Comparison of ENCODE assay signal across 11 cellular contexts in genomic region chrX:44945736-44946135, GRCh38.
DNase-seq lines count a peak whose midpoint lies in the region; ATAC-seq and TF ChIP-seq lines count a peak whose summit lies in the region.
"Had no signal": no experiment of that assay in that cellular context is flagged by ENCODE, and none has a peak within 500 bp of the region (broad histone marks: within the 10 kb centered on the region; RNA-seq: fewer than 3 reads in every experiment).

No MANE protein-coding gene starts in this region.

- TF ChIP-seq POLR2A in HCT116 (IDR thresholded peaks at IDR 0.05; ENCODE audit: borderline replicate concordance, extremely low read depth, insufficient read depth, insufficient read length), result no peak

- peaks cover 0 to 4% of the 10 kb centered on the region in 2 experiments; a peak in 1 of 4 replicates for H3K9me3 ChIP-seq in HCT116 (ENCODE audit: control insufficient read depth in 1 of 2, insufficient read depth in 1 of 2, low read depth in 1 of 2, low read length in 2 of 2)
- H3K9me3 ChIP-seq in WERI-Rb-1 (ENCODE audit: severe bottlenecking), result peaks cover 2% of the 10 kb centered on the region

- BruUV-seq in HCT116 (replicated peaks; lab: Mats Ljungman, UMichigan), result no TSS peak

- peak; percentile 79 to 83 for ATAC-seq in activated CD4-positive, CD25-positive, alpha-beta regulatory T cell treated with anti-CD3 and anti-CD28 coated beads, Interleukin-2, amount 50 U/mL, for 24 hours
- ATAC-seq in HCT116 (no peak), left lobe of liver (peak; percentile 66), GM19351 (IDR thresholded peaks at IDR 0.05; ENCODE audit: unreplicated experiment) (no peak), HG03159 (IDR thresholded peaks at IDR 0.05; ENCODE audit: unreplicated experiment) (no peak)
- ATAC-seq: gastroesophageal sphincter had no signal

- POLR2A ChIA-PET in HCT116 (lab: Charles Lee), result no interaction called here

- H2AFZ ChIP-seq in HCT116 (ENCODE audit: low read depth, low read length, poor library complexity, severe bottlenecking), result no peak overlapping the region

- intact Hi-C loops in HCT116 (cut with micrococcal nuclease), result no loop called here

- RAD21 ChIA-PET in HCT116 (lab: Charles Lee; ENCODE audit: low non-redundant PET in 1 of 2, low total read pairs in 2 of 2, uncharacterized antibody in 2 of 2, unreplicated experiment in 2 of 2), result interaction anchor here in 1 of 2 experiments (0.6 kb wide), 1 partner anchor 268 kb away, joined by 3 read pairs; no protein-coding TSS in a partner anchor

- H3K9ac ChIP-seq in HCT116 (ENCODE audit: low read length), result no peak overlapping the region

- no peak overlapping the region for H3K4me2 ChIP-seq in HCT116 (ENCODE audit: low read length)

- H3K4me3 ChIP-seq in HCT116 (replicated peaks in 1 of 2; ENCODE audit: low read depth in 1 of 2, low read length in 2 of 2) (no peak overlapping the region), WERI-Rb-1 (ENCODE audit: low read depth, low read length) (no peak overlapping the region)
- H3K4me3 ChIP-seq: gastroesophageal sphincter had no signal

- CTCF ChIA-PET in HCT116 (lab: Charles Lee), result no interaction called here

- TF ChIP-seq CTCF in HCT116 (IDR thresholded peaks at IDR 0.05 in 2 of 3, conservative IDR thresholded peaks at IDR 0.05 in 1 of 3; ENCODE audit: borderline replicate concordance in 1 of 3, insufficient read depth in 1 of 3, low read depth in 2 of 3, low read length in 2 of 3) (peak in 2 of 3 experiments; percentile 16 to 20; a peak in 2 of 6 replicates), WERI-Rb-1 (IDR thresholded peaks at IDR 0.05; ENCODE audit: low read depth, low read length) (peak; percentile 33; the same call in 1 of the 2 replicates)

- no peaks in the 10 kb centered on the region; the same call in 1 of the 2 replicates for H4K20me1 ChIP-seq in HCT116 (ENCODE audit: insufficient read depth)

- DNase-seq in activated CD4-positive, CD25-positive, alpha-beta regulatory T cell treated with anti-CD3 and anti-CD28 coated beads, Interleukin-2, amount 50 U/mL, for 72 hours, result no peak
- DNase-seq in HCT116 (ENCODE audit: low read depth, low spot score) (no peak), WERI-Rb-1 (no peak), left lobe of liver (ENCODE audit: low spot score) (no peak)
- no peak for DNase-seq in stimulated activated naive CD4-positive, alpha-beta T cell (lab: John Stamatoyannopoulos, UW)
- DNase-seq: activated effector memory CD4-positive, alpha-beta T cell treated with Interleukin-2 at 50 U/mL for 16 hours; NCI-H146 had no signal

- H3K79me2 ChIP-seq in HCT116 (ENCODE audit: insufficient read depth, low read length), result peaks cover 90% of the 10 kb centered on the region

- H3K36me3 ChIP-seq in HCT116 (ENCODE audit: control insufficient read depth in 1 of 2, insufficient read depth in 2 of 2, low read length in 2 of 2) (no peaks in the 10 kb centered on the region), WERI-Rb-1 (no peaks in the 10 kb centered on the region)
- H3K36me3 ChIP-seq: gastroesophageal sphincter had no signal

- H3K4me1 ChIP-seq in HCT116 (ENCODE audit: control insufficient read depth in 1 of 2, insufficient read depth in 2 of 2, low read length in 2 of 2), result no peaks in the 10 kb centered on the region; a peak in 1 of 4 replicates

- no peak overlapping the region for H3K27ac ChIP-seq in HCT116 (ENCODE audit: low read depth, low read length)
- H3K27ac ChIP-seq in WERI-Rb-1, result no peak overlapping the region
- H3K27ac ChIP-seq: gastroesophageal sphincter had no signal

- H3K27me3 ChIP-seq in HCT116 (ENCODE audit: insufficient read depth, low read length) (no peaks in the 10 kb centered on the region), WERI-Rb-1 (ENCODE audit: insufficient read depth, low read depth, severe bottlenecking) (no peaks in the 10 kb centered on the region)
- H3K27me3 ChIP-seq: gastroesophageal sphincter had no signal

- no peak for TF ChIP-seq RAD21 in HCT116 (IDR thresholded peaks at IDR 0.05; ENCODE audit: low read depth)

- H3K9me2 ChIP-seq in HCT116 (ENCODE audit: insufficient read depth), result no peaks in the 10 kb centered on the region

TF ChIP-seq in HCT116, 20 proteins besides CTCF, POLR2A, EP300 and RAD21:
- TF ChIP-seq EZH2phosphoT487 (IDR thresholded peaks at IDR 0.05; ENCODE audit: borderline replicate concordance) (no peak), FOSL1 (IDR thresholded peaks at IDR 0.05; ENCODE audit: low read depth) (no peak)

Comparison
In these comparisons a context has a peak if more than half of its experiments do, and no peak if none do; other contexts are left out.
1. ATAC-seq: peak in activated CD4-positive, CD25-positive, alpha-beta regulatory T cell treated with anti-CD3 and anti-CD28 coated beads, Interleukin-2, amount 50 U/mL, for 24 hours (2 of 2) and left lobe of liver (single experiment); none in HCT116 (single experiment), GM19351 (single experiment) and HG03159 (single experiment).